In genomic region chr1:197998110-197998509, GRCh38 we compare ENCODE assay signal across 1 cellular context.
TF ChIP-seq lines count a peak whose summit lies in the region.

No MANE protein-coding gene starts in this region.

TF ChIP-seq in WTC11, 78 proteins besides CTCF, POLR2A, EP300 and RAD21 (continued from another document):
- TF ChIP-seq NFATC4 (CRISPR knock-in tag; IDR thresholded peaks at IDR 0.05) (no peak), ZNF671 (CRISPR knock-in tag; IDR thresholded peaks at IDR 0.05) (no peak), FOXP1 (CRISPR knock-in tag; IDR thresholded peaks at IDR 0.05; ENCODE audit: borderline replicate concordance) (no peak), MXD4 (CRISPR knock-in tag; IDR thresholded peaks at IDR 0.05; ENCODE audit: borderline replicate concordance) (no peak), AFF4 (CRISPR knock-in tag; IDR thresholded peaks at IDR 0.05; ENCODE audit: borderline replicate concordance) (no peak), NR2C2 (CRISPR knock-in tag; IDR thresholded peaks at IDR 0.05) (no peak), TP53 (CRISPR knock-in tag; IDR thresholded peaks at IDR 0.05) (no peak), MAX (CRISPR knock-in tag; IDR thresholded peaks at IDR 0.05) (no peak), PRDM15 (CRISPR knock-in tag; IDR thresholded peaks at IDR 0.05) (no peak), ZNF423 (CRISPR knock-in tag; IDR thresholded peaks at IDR 0.05) (no peak)
